8 cellular contexts compared by ENCODE assay signal in genomic region chr3:119628816-119629445, GRCh38. TPM values are rescaled to one million over a fixed set of nuclear protein-coding genes. Genes with fewer than 3 reads are reported as not detected.
DNase-seq lines count a peak whose midpoint lies in the region; ATAC-seq and TF ChIP-seq lines count a peak whose summit lies in the region.

No MANE protein-coding gene starts in this region.

- intact Hi-C loops in testis (cut with DNase I; ENCODE audit: low total_unique reads) = no loop called here

- no peaks in the 10 kb centered on the region for H3K27me3 ChIP-seq in testis

- no peak for TF ChIP-seq POLR2A in testis (IDR thresholded peaks at IDR 0.05)

- no peaks in the 10 kb centered on the region for H3K9me3 ChIP-seq in testis

- 33 to 40% methylated on average over 1 of the region's 1 CpG for WGBS in testis, 2 donors

- DNase-seq in EL (peak; percentile 61), islet precursor cell (peak; percentile 60), NCI-H1048 (lab: John Stamatoyannopoulos, UW) (no peak), testis (no peak), NCI-H510A treated with DMSO at 0.1 percent for 48 hours (lab: John Stamatoyannopoulos, UW) (no peak)

- peaks cover 18% of the 10 kb centered on the region for H3K4me1 ChIP-seq in testis

- TF ChIP-seq CTCF in testis (IDR thresholded peaks at IDR 0.05) = no peak

- ATAC-seq in GM21367 (IDR thresholded peaks at IDR 0.05; ENCODE audit: unreplicated experiment) (peak; percentile 16), HG03521 (IDR thresholded peaks at IDR 0.05; ENCODE audit: unreplicated experiment) (peak; percentile 26), HG02840 (IDR thresholded peaks at IDR 0.05; ENCODE audit: low FRiP score, unreplicated experiment) (no peak)

- H3K27ac ChIP-seq in testis = peak overlapping the region in 1 of 2 donors; percentile 84

- no peaks in the 10 kb centered on the region for H3K36me3 ChIP-seq in testis (ENCODE audit: low read depth, missing control alignments)

- H3K4me3 ChIP-seq in testis = no peak overlapping the region

RNA-seq across cellular contexts. Expression of gene PLA1A, which starts 31.2 kb away (rescaled TPM):
- total RNA-seq in testis = 1 to 10 TPM in 1 of 2 donors, under 1 TPM in 1; 0.87 to 2.7 TPM
- 8.7 TPM for polyA plus RNA-seq in testis (ENCODE audit: insufficient read depth, low read depth, low replicate concordance)

RNA-seq across cellular contexts. Expression of gene POPDC2, which starts 31.5 kb away (rescaled TPM):
- 1 to 10 TPM; 4.1 to 5.7 TPM for total RNA-seq in testis
- 8.0 TPM for polyA plus RNA-seq in testis (ENCODE audit: insufficient read depth, low read depth, low replicate concordance)

RNA-seq across cellular contexts. Expression of gene COX17, which starts 48.3 kb away (rescaled TPM):
- total RNA-seq in testis = 10 to 100 TPM; 35.4 to 39.1 TPM
- 81.7 TPM for polyA plus RNA-seq in testis (ENCODE audit: insufficient read depth, low read depth, low replicate concordance)

RNA-seq across cellular contexts. Expression of gene ADPRH, which starts 49.6 kb away (rescaled TPM):
- total RNA-seq in testis = 1 to 10 TPM; 7.9 to 8.6 TPM
- polyA plus RNA-seq in testis (ENCODE audit: insufficient read depth, low read depth, low replicate concordance) = 8.0 TPM

Comparison
In these comparisons a context has a peak if more than half of its experiments do, and no peak if none do; other contexts are left out.
1. DNase-seq: peak in EL (single experiment) and islet precursor cell (single experiment); none in NCI-H1048 (single experiment), testis (single experiment) and NCI-H510A treated with DMSO at 0.1 percent for 48 hours (single experiment).